16 cellular contexts compared by ENCODE assay signal in the genomic region with DNA sequence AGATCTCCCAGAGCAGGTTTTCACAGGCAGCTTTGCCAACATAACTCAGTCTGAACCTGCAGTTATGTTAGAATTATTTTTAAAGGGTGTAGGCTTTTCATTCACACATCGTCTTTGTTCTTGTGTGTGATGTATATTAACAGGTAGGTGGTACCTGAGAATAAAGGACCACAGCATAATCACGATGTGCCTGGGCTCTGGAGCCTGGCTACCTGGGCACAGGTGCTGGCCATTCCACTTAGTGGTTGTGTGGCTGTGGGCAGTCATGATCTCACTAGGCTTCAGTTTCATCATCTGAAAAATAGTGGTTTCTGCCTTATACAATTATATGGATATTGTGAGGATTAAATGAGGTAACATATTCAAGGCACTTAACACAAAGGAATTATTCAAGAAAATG.
"Had no signal": no experiment of that assay in that cellular context is flagged by ENCODE, and none has a peak within 500 bp of the region (broad histone marks: within the 10 kb centered on the region; RNA-seq: fewer than 3 reads in every experiment).

No MANE protein-coding gene starts in this region.

- H3K4me3 ChIP-seq: cardiac muscle cell, left ventricle myocardium inferior, right atrium auricular region, stomach had no signal

- H3K4me3 Mint-ChIP-seq: activated naive CD4-positive, alpha-beta T cell treated with anti-CD3 and anti-CD28 coated beads for 36 hours; endodermal cell; natural killer cell; T-helper 2 cell treated with Interferon-gamma antibody and Interleukin-4, amounts not matched to agents 5 μg/mL and 100 μg/mL, for 36 hours had no signal

- H3K27ac ChIP-seq: cardiac muscle cell, left ventricle myocardium inferior, neutrophil, right atrium auricular region, stomach had no signal

- H3K36me3 Mint-ChIP-seq: natural killer cell had no signal

- H3K27ac Mint-ChIP-seq: activated naive CD4-positive, alpha-beta T cell treated with anti-CD3 and anti-CD28 coated beads for 36 hours; endodermal cell; natural killer cell; T-helper 2 cell treated with Interferon-gamma antibody and Interleukin-4, amounts not matched to agents 5 μg/mL and 100 μg/mL, for 36 hours had no signal

- DNase-seq: activated CD4-positive, alpha-beta T cell treated with anti-CD3 and anti-CD28 coated beads, Interleukin-2, amount 50 U/mL, for 1 hour; activated CD4-positive, CD25-positive, alpha-beta regulatory T cell; activated CD8-positive, alpha-beta memory T cell treated with anti-CD3 and anti-CD28 coated beads for 24 hours; activated naive CD4-positive, alpha-beta T cell treated with anti-CD3 and anti-CD28 coated beads for 36 hours; endodermal cell; foreskin fibroblast; glutamatergic neuron; left ventricle myocardium inferior; mesendoderm; natural killer cell; posterior cingulate gyrus; stomach had no signal

- H3K9me3 Mint-ChIP-seq: activated naive CD4-positive, alpha-beta T cell treated with anti-CD3 and anti-CD28 coated beads for 36 hours; endodermal cell; natural killer cell; T-helper 2 cell treated with Interferon-gamma antibody and Interleukin-4, amounts not matched to agents 5 μg/mL and 100 μg/mL, for 36 hours had no signal
